In genomic region chr1:66371233-66372005, GRCh38 we compare ENCODE assay signal across 8 cellular contexts.
DNase-seq lines count a peak whose midpoint lies in the region; ATAC-seq lines count a peak whose summit lies in the region.

No MANE protein-coding gene starts in this region.

- no peak overlapping the region for H4K8ac ChIP-seq in mesendoderm (ENCODE audit: low read depth, low read length)

- no peaks in the 10 kb centered on the region for H3K79me1 ChIP-seq in mesendoderm (ENCODE audit: low read length)

- no peaks in the 10 kb centered on the region for H3K4me1 ChIP-seq in mesendoderm (ENCODE audit: control insufficient read depth, low read depth, low read length)

- no peaks in the 10 kb centered on the region for H3K27me3 Mint-ChIP-seq in activated naive CD8-positive, alpha-beta T cell

- H3K79me2 ChIP-seq in mesendoderm (ENCODE audit: control insufficient read depth, insufficient read depth, low read length): no peaks in the 10 kb centered on the region

- no peak overlapping the region for H3K9ac ChIP-seq in mesendoderm (ENCODE audit: low read length)

- no peak overlapping the region for H3K23ac ChIP-seq in mesendoderm (ENCODE audit: low read length)

- no peak overlapping the region for H2BK15ac ChIP-seq in mesendoderm (replicated peaks; ENCODE audit: low read depth)

- no peak overlapping the region for H4K5ac ChIP-seq in mesendoderm (ENCODE audit: low read length)

- peaks cover 95% of the 10 kb centered on the region for H3K4me1 Mint-ChIP-seq in activated naive CD8-positive, alpha-beta T cell (ENCODE audit: low read depth)

- H3K9me3 Mint-ChIP-seq in activated naive CD8-positive, alpha-beta T cell (ENCODE audit: low read depth): no peaks in the 10 kb centered on the region

- peaks cover 45% of the 10 kb centered on the region for H3K36me3 Mint-ChIP-seq in activated naive CD8-positive, alpha-beta T cell

- H3K4me3 ChIP-seq in mesendoderm (ENCODE audit: low read length): no peak overlapping the region

- peaks cover 4% of the 10 kb centered on the region for H3K36me3 ChIP-seq in mesendoderm (ENCODE audit: control insufficient read depth, insufficient read depth, low read length)

- no peak overlapping the region for H3K27ac ChIP-seq in mesendoderm (ENCODE audit: low read depth, low read length)

- DNase-seq in EL (peak; percentile 79), mesendoderm (peak; percentile 22), inferior parietal cortex (ENCODE audit: extremely low spot score) (no peak), NCI-H82 (lab: John Stamatoyannopoulos, UW) (no peak), NCI-H2196 treated with DMSO at 0.1 percent for 48 hours (lab: John Stamatoyannopoulos, UW; ENCODE audit: unreplicated experiment) (no peak), ureter (ENCODE audit: low spot score) (no peak)

- H2AK5ac ChIP-seq in mesendoderm (ENCODE audit: low read length): no peak overlapping the region

- peak overlapping the region; percentile 73 for H3K4me3 Mint-ChIP-seq in activated naive CD8-positive, alpha-beta T cell

- H3K27ac Mint-ChIP-seq in activated naive CD8-positive, alpha-beta T cell: peak overlapping the region; percentile 98

- H3K27me3 ChIP-seq in mesendoderm (ENCODE audit: insufficient read depth, low read length, poor library complexity): no peaks in the 10 kb centered on the region

- H2BK120ac ChIP-seq in mesendoderm (ENCODE audit: low read depth, low read length): no peak overlapping the region

- no peak overlapping the region for H3K18ac ChIP-seq in mesendoderm (ENCODE audit: low read length)

- ATAC-seq in HG02642 (IDR thresholded peaks at IDR 0.05; ENCODE audit: poor library complexity, unreplicated experiment): peak; percentile 29

- H3K56ac ChIP-seq in mesendoderm (ENCODE audit: low read length): no peak overlapping the region

- no CpG with 5 or more reads among the region's 7 CpGs for WGBS in mesendoderm (ENCODE audit: extremely low coverage, insufficient coverage, low lambda C conversion rate)

- no peak overlapping the region for H3K4ac ChIP-seq in mesendoderm (ENCODE audit: low read depth, low read length)

- no peak overlapping the region for H3K4me2 ChIP-seq in mesendoderm (ENCODE audit: low read length)

- no peak overlapping the region for H2BK5ac ChIP-seq in mesendoderm (ENCODE audit: low read length)

Comparison
In these comparisons a context has a peak if more than half of its experiments do, and no peak if none do; other contexts are left out.
1. DNase-seq: peak in EL (single experiment) and mesendoderm (single experiment); none in inferior parietal cortex (single experiment), NCI-H82 (single experiment), NCI-H2196 treated with DMSO at 0.1 percent for 48 hours (single experiment) and ureter (single experiment).